14 cellular contexts compared by ENCODE assay signal in the genomic region with DNA sequence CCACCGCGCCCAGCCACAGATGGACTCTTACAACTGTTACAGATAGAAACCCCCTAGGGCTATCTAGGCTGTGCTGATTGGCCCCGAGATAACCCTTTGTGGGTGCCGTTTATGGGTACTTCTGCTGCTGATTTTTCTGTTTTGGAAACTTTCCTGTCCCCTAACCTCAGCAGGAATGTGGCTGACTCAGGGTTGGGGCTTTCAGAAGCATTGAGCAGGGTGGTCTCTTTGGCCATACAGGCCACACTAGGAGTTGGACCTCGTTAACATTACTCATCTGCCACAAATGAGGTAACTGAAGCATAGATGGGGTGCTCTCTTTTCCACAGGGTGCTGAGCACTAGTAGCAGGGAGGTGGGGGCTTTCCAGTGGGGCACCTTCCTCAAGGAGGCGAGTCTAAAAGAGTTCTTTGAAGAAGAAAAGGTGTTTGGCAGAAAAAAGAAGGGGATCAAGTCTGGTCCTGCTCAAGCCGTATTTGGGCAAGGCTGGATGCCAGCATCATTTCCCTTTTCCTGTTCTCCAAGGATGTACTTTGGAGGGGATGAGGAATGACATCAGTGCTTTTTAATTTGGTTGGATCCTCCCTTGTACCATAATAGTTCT. TPM values are rescaled to one million over a fixed set of nuclear protein-coding genes. Genes with fewer than 3 reads are reported as not detected.
DNase-seq lines count a peak whose midpoint lies in the region; ATAC-seq and TF ChIP-seq lines count a peak whose summit lies in the region.
"Had no signal": no experiment of that assay in that cellular context is flagged by ENCODE, and none has a peak within 500 bp of the region (broad histone marks: within the 10 kb centered on the region; RNA-seq: fewer than 3 reads in every experiment).

No MANE protein-coding gene starts in this region.

- H3K27ac ChIP-seq in mammary epithelial cell (ENCODE audit: insufficient read depth, low read depth, low read length) = peak overlapping the region; percentile 71

- CTCF ChIA-PET in mammary epithelial cell (lab: Charles Lee; ENCODE audit: low non-redundant PET) = no interaction called here

- TF ChIP-seq CTCF in mammary epithelial cell (conservative IDR thresholded peaks at IDR 0.05 in 1 of 2, IDR thresholded peaks at IDR 0.05 in 1 of 2; ENCODE audit: extremely low read depth in 1 of 2, insufficient read depth in 1 of 2, low read depth in 1 of 2, low read length in 2 of 2) = no peak

- H3K27me3 Mint-ChIP-seq in activated CD4-positive, alpha-beta T cell treated with anti-CD3 and anti-CD28 coated beads, Interleukin-2, amount 10 ng/mL, durations not matched to agents 24 days and 14 days = no peaks in the 10 kb centered on the region
- H3K27me3 Mint-ChIP-seq in T-helper 17 cell = no peaks in the 10 kb centered on the region

- peaks cover 90% of the 10 kb centered on the region for H3K36me3 Mint-ChIP-seq in activated CD4-positive, alpha-beta T cell treated with anti-CD3 and anti-CD28 coated beads, Interleukin-2, amount 10 ng/mL, durations not matched to agents 24 days and 14 days (ENCODE audit: low read depth)
- H3K36me3 Mint-ChIP-seq in T-helper 17 cell (ENCODE audit: low read depth) = peaks cover 12% of the 10 kb centered on the region

- H3K4me3 ChIP-seq in mammary epithelial cell (replicated peaks in 1 of 3; ENCODE audit: insufficient read depth in 1 of 3, low read depth in 2 of 3, low read length in 3 of 3) = no peak overlapping the region
- H3K4me3 ChIP-seq: transverse colon had no signal

- peak; percentile 73 for DNase-seq in activated CD4-positive, alpha-beta T cell treated with anti-CD3 and anti-CD28 coated beads, Interleukin-2, amount 10 ng/mL, durations not matched to agents 24 days and 14 days
- no peak for DNase-seq in activated CD4-positive, alpha-beta T cell treated with anti-CD3 and anti-CD28 coated beads, Interleukin-2, amount 50 U/mL, for 4 hours
- DNase-seq in T-helper 17 cell = no peak
- DNase-seq in mammary epithelial cell = peak; percentile 90
- DNase-seq in stimulated activated CD8-positive, alpha-beta memory T cell treated with anti-CD3 and anti-CD28 coated beads, Interleukin-4, amount 100 ng/mL, for 48 hours = peak; percentile 70
- no peak for DNase-seq in GOT3 (lab: John Stamatoyannopoulos, UW)
- no peak for DNase-seq in hypothalamus (lab: John Stamatoyannopoulos, UW)
- DNase-seq: DMS53; NCI-H187; NK-92 treated with Interleukin-12 subunit alpha and Interleukin-12 subunit beta, amount 100 ng/mL, for 24 hours; transverse colon had no signal

- intact Hi-C loops in activated CD4-positive, alpha-beta T cell treated with anti-CD3 and anti-CD28 coated beads, Interleukin-2, amount 10 ng/mL, durations not matched to agents 24 days and 14 days (cut with micrococcal nuclease) = loop anchor here (1.0 to 2.0 kb wide), 2 partner anchors 14 to 64 kb away; a partner anchor contains a TSS
- intact Hi-C loops in mammary epithelial cell (cut with micrococcal nuclease) = no loop called here

- no peak for ATAC-seq in T-helper 17 cell
- no peak for ATAC-seq in HG02870 (IDR thresholded peaks at IDR 0.05; ENCODE audit: unreplicated experiment)

- H3K27ac Mint-ChIP-seq in activated CD4-positive, alpha-beta T cell treated with anti-CD3 and anti-CD28 coated beads, Interleukin-2, amount 10 ng/mL, durations not matched to agents 24 days and 14 days = peak overlapping the region; percentile 92
- H3K27ac Mint-ChIP-seq in T-helper 17 cell = peak overlapping the region; percentile 96

- H3K4me2 ChIP-seq in mammary epithelial cell (ENCODE audit: insufficient read depth, low read depth, low read length) = peak overlapping the region; percentile 34

- peaks cover 66% of the 10 kb centered on the region for H3K4me1 Mint-ChIP-seq in activated CD4-positive, alpha-beta T cell treated with anti-CD3 and anti-CD28 coated beads, Interleukin-2, amount 10 ng/mL, durations not matched to agents 24 days and 14 days
- H3K4me1 Mint-ChIP-seq in T-helper 17 cell = peaks cover 48% of the 10 kb centered on the region

- dilution Hi-C loops in mammary epithelial cell (cut with HindIII; ENCODE audit: low sequenced_read_pairs) = no loop called here

- H3K9me3 ChIP-seq in T-helper 17 cell (ENCODE audit: control insufficient read depth, low read length, poor library complexity, severe bottlenecking) (no peaks in the 10 kb centered on the region), mammary epithelial cell (replicated peaks; ENCODE audit: insufficient read depth, low read length) (no peaks in the 10 kb centered on the region)
- H3K9me3 ChIP-seq: transverse colon had no signal

- 5% methylated on average over 6 of the region's 7 CpGs for WGBS in mammary epithelial cell (ENCODE audit: low coverage, missing lambda C conversion rate)

- H3K9me3 Mint-ChIP-seq in activated CD4-positive, alpha-beta T cell treated with anti-CD3 and anti-CD28 coated beads, Interleukin-2, amount 10 ng/mL, durations not matched to agents 24 days and 14 days = no peaks in the 10 kb centered on the region

- peak overlapping the region; percentile 91 for H3K4me3 Mint-ChIP-seq in activated CD4-positive, alpha-beta T cell treated with anti-CD3 and anti-CD28 coated beads, Interleukin-2, amount 10 ng/mL, durations not matched to agents 24 days and 14 days
- H3K4me3 Mint-ChIP-seq in T-helper 17 cell = peak overlapping the region; percentile 94

- in situ Hi-C loops in mammary epithelial cell (cut with MboI; ENCODE audit: low sequenced_read_pairs in 2 of 2) = no loop called here

- peaks cover 38% of the 10 kb centered on the region for H3K36me3 ChIP-seq in mammary epithelial cell (ENCODE audit: insufficient read depth, low read length)

- peaks cover 59% of the 10 kb centered on the region for H3K79me2 ChIP-seq in mammary epithelial cell (ENCODE audit: insufficient read depth, low read length)

- peak overlapping the region; percentile 10 for H2AFZ ChIP-seq in mammary epithelial cell (ENCODE audit: low read depth, low read length)

- H3K4me1 ChIP-seq in mammary epithelial cell (ENCODE audit: insufficient read depth, low read length) = peaks cover 41% of the 10 kb centered on the region

- H3K9ac ChIP-seq in mammary epithelial cell (ENCODE audit: insufficient read depth, low read length) = peak overlapping the region; percentile 16

- no peaks in the 10 kb centered on the region for H3K27me3 ChIP-seq in mammary epithelial cell (ENCODE audit: insufficient read depth, low read length)
- H3K27me3 ChIP-seq: transverse colon had no signal

- no peaks in the 10 kb centered on the region for H4K20me1 ChIP-seq in mammary epithelial cell (ENCODE audit: insufficient read depth, low read length)

- BruUV-seq in mammary epithelial cell (replicated peaks; lab: Mats Ljungman, UMichigan) = no TSS peak

RNA-seq across cellular contexts. Expression of a gene that starts 6.4 kb away (rescaled TPM):
- 29.4 and 30.0 TPM in 2 replicates for total RNA-seq in activated CD4-positive, alpha-beta T cell treated with anti-CD3 and anti-CD28 coated beads, Interleukin-2, amount 10 ng/mL, durations not matched to agents 24 days and 14 days
- 10 to 100 TPM; 29.8 to 34.4 TPM for total RNA-seq in T-helper 17 cell
- 10 to 100 TPM; 18.8 to 24.2 TPM for total RNA-seq in mammary epithelial cell
- 8.9 TPM for polyA plus RNA-seq in mammary epithelial cell
- 39.9 TPM for polyA minus RNA-seq in mammary epithelial cell

RNA-seq across cellular contexts. Expression of a gene that starts 25.1 kb away (rescaled TPM):
- 0.50 and 0.61 TPM in 2 replicates for total RNA-seq in activated CD4-positive, alpha-beta T cell treated with anti-CD3 and anti-CD28 coated beads, Interleukin-2, amount 10 ng/mL, durations not matched to agents 24 days and 14 days
- total RNA-seq in T-helper 17 cell = 1 to 10 TPM in 1 of 2 donors, under 1 TPM in 1; 0.96 to 1.4 TPM
- not detected for total RNA-seq in mammary epithelial cell
- not detected for polyA plus RNA-seq in mammary epithelial cell
- not detected for polyA minus RNA-seq in mammary epithelial cell
- total RNA-seq: pulmonary artery endothelial cell had no signal

RNA-seq across cellular contexts. Expression of a gene that starts 56.6 kb away (rescaled TPM):
- total RNA-seq in activated CD4-positive, alpha-beta T cell treated with anti-CD3 and anti-CD28 coated beads, Interleukin-2, amount 10 ng/mL, durations not matched to agents 24 days and 14 days = not detected in 2 replicates
- total RNA-seq in T-helper 17 cell = under 1 TPM in 1 of 2 donors, not detected in 1; 0.20 TPM
- not detected for total RNA-seq in mammary epithelial cell
- 0.06 TPM for polyA plus RNA-seq in mammary epithelial cell
- not detected for polyA minus RNA-seq in mammary epithelial cell
- total RNA-seq: H4, pulmonary artery endothelial cell had no signal

Comparison
In these comparisons a context has a peak if more than half of its experiments do, and no peak if none do; other contexts are left out.
1. DNase-seq: peak in activated CD4-positive, alpha-beta T cell treated with anti-CD3 and anti-CD28 coated beads, Interleukin-2, amount 10 ng/mL, durations not matched to agents 24 days and 14 days (single experiment), mammary epithelial cell (single experiment) and stimulated activated CD8-positive, alpha-beta memory T cell treated with anti-CD3 and anti-CD28 coated beads, Interleukin-4, amount 100 ng/mL, for 48 hours (single experiment); none in activated CD4-positive, alpha-beta T cell treated with anti-CD3 and anti-CD28 coated beads, Interleukin-2, amount 50 U/mL, for 4 hours (0 of 2), T-helper 17 cell (0 of 3), GOT3 (single experiment) and hypothalamus (0 of 51).